Comparison of ENCODE assay signal across 1 cellular context in genomic region chr16:30377812-30378235, GRCh38.
TF ChIP-seq lines count a peak whose summit lies in the region.

No MANE protein-coding gene starts in this region.

TF ChIP-seq in GM12878, 131 proteins besides CTCF, POLR2A, EP300 and RAD21 (continues in another document):
- peak; percentile 48; the same call in 1 of the 2 replicates for TF ChIP-seq LARP7 (IDR thresholded peaks at IDR 0.05)
- TF ChIP-seq GATAD2B (conservative IDR thresholded peaks at IDR 0.05; ENCODE audit: low read depth) = no peak; the same call in none of the 2 replicates
- peak; percentile 85 for TF ChIP-seq SMARCA5 (IDR thresholded peaks at IDR 0.05)
- peak; percentile 64 for TF ChIP-seq RUNX3 (IDR thresholded peaks at IDR 0.05; ENCODE audit: low read length)
- TF ChIP-seq NR2F1 (conservative IDR thresholded peaks at IDR 0.05) = no peak
- TF ChIP-seq SIN3A (IDR thresholded peaks at IDR 0.05; ENCODE audit: low read depth, low read length) = peak; percentile 37; the same call in 1 of the 2 replicates
- no peak for TF ChIP-seq ETV6 (conservative IDR thresholded peaks at IDR 0.05 in 1 of 2, IDR thresholded peaks at IDR 0.05 in 1 of 2; ENCODE audit: borderline replicate concordance in 1 of 2, low read depth in 1 of 2)
- TF ChIP-seq ZBTB11 (CRISPR knock-in tag; IDR thresholded peaks at IDR 0.05) = no peak
- TF ChIP-seq ATF2 (IDR thresholded peaks at IDR 0.05; ENCODE audit: low read length) = no peak
- peak; percentile 53; the same call in 1 of the 2 replicates for TF ChIP-seq RB1 (IDR thresholded peaks at IDR 0.05; ENCODE audit: borderline replicate concordance)
- TF ChIP-seq TAF1 (IDR thresholded peaks at IDR 0.05; ENCODE audit: borderline replicate concordance, low read depth, low read length) = no peak
- TF ChIP-seq ATF7 (IDR thresholded peaks at IDR 0.05; ENCODE audit: low read depth) = peak; percentile 82
- no peak for TF ChIP-seq E4F1 (IDR thresholded peaks at IDR 0.05; ENCODE audit: borderline replicate concordance, partially characterized antibody)
- TF ChIP-seq NR2C2 (IDR thresholded peaks at IDR 0.05; ENCODE audit: borderline replicate concordance, control insufficient read depth, insufficient read length, low read depth) = no peak
- TF ChIP-seq NKRF (conservative IDR thresholded peaks at IDR 0.05) = peak; percentile 68
- no peak for TF ChIP-seq TCF12 (IDR thresholded peaks at IDR 0.05; ENCODE audit: low read depth, low read length)
- TF ChIP-seq TARDBP (IDR thresholded peaks at IDR 0.05; ENCODE audit: borderline replicate concordance) = no peak
- 0 out of 4 replicates have a peak, but pooled peaks of 1 of the 2 experiments have one; percentile 5 for TF ChIP-seq BHLHE40 (IDR thresholded peaks at IDR 0.05; ENCODE audit: borderline replicate concordance in 1 of 2, low read depth in 2 of 2, low read length in 1 of 2)
- TF ChIP-seq FOXM1 (IDR thresholded peaks at IDR 0.05; ENCODE audit: low read depth, low read length) = no peak
- TF ChIP-seq CBFB (IDR thresholded peaks at IDR 0.05; ENCODE audit: low read depth) = no peak; the same call in 1 of the 2 replicates
- TF ChIP-seq YBX1 (IDR thresholded peaks at IDR 0.05) = no peak
- no peak for TF ChIP-seq CHD4 (IDR thresholded peaks at IDR 0.05)
- no peak for TF ChIP-seq EED (IDR thresholded peaks at IDR 0.05; ENCODE audit: low read depth)
- no peak for TF ChIP-seq SMC3 (IDR thresholded peaks at IDR 0.05; ENCODE audit: borderline replicate concordance, low read length)
- peak; percentile 28; the same call in 1 of the 2 replicates for TF ChIP-seq MTA2 (IDR thresholded peaks at IDR 0.05; ENCODE audit: low read depth)
- TF ChIP-seq ASH2L (IDR thresholded peaks at IDR 0.05; ENCODE audit: borderline replicate concordance, low read depth) = 0 out of 2 replicates have a peak, but pooled peaks have one; percentile 74
- TF ChIP-seq POLR2AphosphoS5 (IDR thresholded peaks at IDR 0.05; ENCODE audit: low read length) = peak; percentile 37; the same call in 1 of the 2 replicates
- no peak for TF ChIP-seq KAT2A (conservative IDR thresholded peaks at IDR 0.05; ENCODE audit: control insufficient read depth, low read depth, low read length)
- peak; percentile 93 for TF ChIP-seq CREB1 (IDR thresholded peaks at IDR 0.05; ENCODE audit: low read depth)
- no peak for TF ChIP-seq E2F8 (IDR thresholded peaks at IDR 0.05; ENCODE audit: low read depth, partially characterized antibody)
- TF ChIP-seq ZBTB40 (IDR thresholded peaks at IDR 0.05; ENCODE audit: borderline replicate concordance) = peak; percentile 73
- no peak for TF ChIP-seq MXI1 (IDR thresholded peaks at IDR 0.05; ENCODE audit: low read depth, low read length)
- no peak for TF ChIP-seq ZNF24 (IDR thresholded peaks at IDR 0.05)
- TF ChIP-seq MEF2B (IDR thresholded peaks at IDR 0.05; ENCODE audit: partially characterized antibody, poor library complexity, severe bottlenecking) = no peak
- TF ChIP-seq RELA (IDR thresholded peaks at IDR 0.05; ENCODE audit: borderline replicate concordance, partially characterized antibody) = peak; percentile 30
- no peak for TF ChIP-seq WRNIP1 (IDR thresholded peaks at IDR 0.05; ENCODE audit: borderline replicate concordance, low read depth, low read length)
- 0 out of 2 replicates have a peak, but pooled peaks have one; percentile 17 for TF ChIP-seq PML (IDR thresholded peaks at IDR 0.05; ENCODE audit: low read length)
- no peak for TF ChIP-seq KLF5 (IDR thresholded peaks at IDR 0.05; ENCODE audit: partially characterized antibody)
- no peak for TF ChIP-seq ESRRA (IDR thresholded peaks at IDR 0.05; ENCODE audit: low read length)
- TF ChIP-seq IKZF1 (conservative IDR thresholded peaks at IDR 0.05) = peak; percentile 55
- no peak for TF ChIP-seq ZSCAN29 (IDR thresholded peaks at IDR 0.05)
- TF ChIP-seq SIX5 (IDR thresholded peaks at IDR 0.05; ENCODE audit: low read depth, low read length, severe bottlenecking) = no peak
- no peak for TF ChIP-seq USF1 (IDR thresholded peaks at IDR 0.05; ENCODE audit: borderline replicate concordance, extremely low read length, insufficient read depth, low read depth, low read length)
- TF ChIP-seq POLR2AphosphoS2 (IDR thresholded peaks at IDR 0.05; ENCODE audit: low read depth, low read length) = peak; percentile 73; the same call in 1 of the 2 replicates
- peak; percentile 49 for TF ChIP-seq NBN (IDR thresholded peaks at IDR 0.05)
- no peak for TF ChIP-seq SRF (IDR thresholded peaks at IDR 0.05; ENCODE audit: low read depth in 2 of 2, low read length in 2 of 2)
- no peak for TF ChIP-seq RFX5 (IDR thresholded peaks at IDR 0.05; ENCODE audit: low read depth, low read length)
- TF ChIP-seq MTA3 (IDR thresholded peaks at IDR 0.05; ENCODE audit: borderline replicate concordance, low read length) = no peak
- no peak for TF ChIP-seq ZBED1 (IDR thresholded peaks at IDR 0.05; ENCODE audit: borderline replicate concordance)
- peak; percentile 72 for TF ChIP-seq DPF2 (IDR thresholded peaks at IDR 0.05)
- no peak for TF ChIP-seq MEF2A (IDR thresholded peaks at IDR 0.05; ENCODE audit: insufficient read depth, low read depth, low read length)
